ENCODE assay signal across 8 cellular contexts in genomic region chr9:114385412-114386181, GRCh38. TPM values are rescaled to one million over a fixed set of nuclear protein-coding genes. Genes with fewer than 3 reads are reported as not detected.
DNase-seq lines count a peak whose midpoint lies in the region; ATAC-seq and TF ChIP-seq lines count a peak whose summit lies in the region.

No MANE protein-coding gene starts in this region.

- peak overlapping the region; percentile 55 to 93 (median 88) for H3K27ac ChIP-seq in stomach

- no peaks in the 10 kb centered on the region for H3K9me3 Mint-ChIP-seq in HFFc6
- H3K9me3 Mint-ChIP-seq in activated CD8-positive, alpha-beta memory T cell treated with anti-CD3 and anti-CD28 coated beads, Interleukin-2, amount 10 ng/mL, durations not matched to agents 7 days and 5 days (ENCODE audit: low read depth): no peaks in the 10 kb centered on the region
- H3K9me3 Mint-ChIP-seq in natural killer cell: no peaks in the 10 kb centered on the region

- CTCF ChIA-PET in activated CD8-positive, alpha-beta memory T cell treated with anti-CD3 and anti-CD28 coated beads, Interleukin-2, amount 10 ng/mL, durations not matched to agents 7 days and 5 days (lab: Charles Lee): interaction anchor here (0.9 to 10.8 kb wide), 13 partner anchors 7 to 268 kb away, joined by 3 to 135 read pairs (median 7); no protein-coding TSS in a partner anchor

- intact Hi-C loops in natural killer cell (cut with micrococcal nuclease): loop anchor here (1.0 to 10.0 kb wide), 5 partner anchors 12 to 811 kb away; no protein-coding TSS in a partner anchor
- intact Hi-C loops in stomach (cut with DNase I; ENCODE audit: low total_unique reads): no loop called here

- H3K27me3 ChIP-seq in stomach: no peaks in the 10 kb centered on the region

- TF ChIP-seq POLR2A in stomach (IDR thresholded peaks at IDR 0.05): peak in 2 of 4 donors; percentile 12 to 18

- WGBS in stomach, 5 donors: 55 to 73% (median 59%) methylated on average over 9 to 11 of the region's 11 CpGs

- H3K36me3 Mint-ChIP-seq in HFFc6 (ENCODE audit: low read depth) (no peaks in the 10 kb centered on the region), natural killer cell (peaks cover 15% of the 10 kb centered on the region)
- peaks cover 92% of the 10 kb centered on the region for H3K36me3 Mint-ChIP-seq in activated CD8-positive, alpha-beta memory T cell treated with anti-CD3 and anti-CD28 coated beads, Interleukin-2, amount 10 ng/mL, durations not matched to agents 7 days and 5 days

- peak overlapping the region; percentile 96 for H3K27ac Mint-ChIP-seq in HFFc6
- H3K27ac Mint-ChIP-seq in activated CD8-positive, alpha-beta memory T cell treated with anti-CD3 and anti-CD28 coated beads, Interleukin-2, amount 10 ng/mL, durations not matched to agents 7 days and 5 days: peak overlapping the region; percentile 96
- peak overlapping the region; percentile 79 to 98 for H3K27ac Mint-ChIP-seq in natural killer cell

- H3K9me3 ChIP-seq in stomach: no peaks in the 10 kb centered on the region

- H3K4me3 ChIP-seq in epithelial cell of proximal tubule (ENCODE audit: low read depth, low read length): no peak overlapping the region
- H3K4me3 ChIP-seq in stomach: peak overlapping the region; percentile 16 to 63 (median 54)

- peak overlapping the region; percentile 93 for H3K4me3 Mint-ChIP-seq in HFFc6
- H3K4me3 Mint-ChIP-seq in activated CD8-positive, alpha-beta memory T cell treated with anti-CD3 and anti-CD28 coated beads, Interleukin-2, amount 10 ng/mL, durations not matched to agents 7 days and 5 days: peak overlapping the region; percentile 100
- H3K4me3 Mint-ChIP-seq in natural killer cell: peak overlapping the region; percentile 97

- TF ChIP-seq EP300 in stomach (IDR thresholded peaks at IDR 0.05): no peak

- ATAC-seq in activated CD8-positive, alpha-beta memory T cell treated with anti-CD3 and anti-CD28 coated beads, Interleukin-2, amount 10 ng/mL, durations not matched to agents 7 days and 5 days: peak; percentile 83
- peak; percentile 60 to 88 (median 74) for ATAC-seq in natural killer cell

- DNase-seq in GM04504 (ENCODE audit: low read depth) (peak; percentile 82), HFFc6 (peak; percentile 96), NCI-H69 (lab: John Stamatoyannopoulos, UW) (peak; percentile 23), epithelial cell of proximal tubule (ENCODE audit: low read depth) (no peak), natural killer cell (peak; percentile 87), stomach (peak; percentile 77), retina (no peak)
- DNase-seq in activated CD8-positive, alpha-beta memory T cell treated with anti-CD3 and anti-CD28 coated beads, Interleukin-2, amount 10 ng/mL, durations not matched to agents 7 days and 5 days: peak; percentile 97

- H3K27me3 Mint-ChIP-seq in HFFc6 (ENCODE audit: insufficient read depth): peaks cover 4% of the 10 kb centered on the region
- no peaks in the 10 kb centered on the region for H3K27me3 Mint-ChIP-seq in activated CD8-positive, alpha-beta memory T cell treated with anti-CD3 and anti-CD28 coated beads, Interleukin-2, amount 10 ng/mL, durations not matched to agents 7 days and 5 days
- no peaks in the 10 kb centered on the region for H3K27me3 Mint-ChIP-seq in natural killer cell (ENCODE audit: low read depth in 2 of 2)

- peaks cover 64 to 93% (median 84%) of the 10 kb centered on the region in 4 donors for H3K4me1 ChIP-seq in stomach

- no peak for TF ChIP-seq CTCF in HFFc6 (IDR thresholded peaks at IDR 0.05)
- peak; percentile 1 for TF ChIP-seq CTCF in epithelial cell of proximal tubule (conservative IDR thresholded peaks at IDR 0.05; ENCODE audit: low read depth, low read length)
- no peak for TF ChIP-seq CTCF in natural killer cell (IDR thresholded peaks at IDR 0.05)
- TF ChIP-seq CTCF in stomach (IDR thresholded peaks at IDR 0.05): no peak

- H3K36me3 ChIP-seq in stomach: peaks cover 4 to 15% (median 10%) of the 10 kb centered on the region in 4 donors

- H3K4me1 Mint-ChIP-seq in HFFc6 (ENCODE audit: low read depth) (peaks cover 68% of the 10 kb centered on the region), natural killer cell (peaks cover 88 to 94% of the 10 kb centered on the region in 2 donors)
- peaks cover 52% of the 10 kb centered on the region for H3K4me1 Mint-ChIP-seq in activated CD8-positive, alpha-beta memory T cell treated with anti-CD3 and anti-CD28 coated beads, Interleukin-2, amount 10 ng/mL, durations not matched to agents 7 days and 5 days

RNA-seq across cellular contexts. Expression of gene AKNA, which starts 2.2 kb away (rescaled TPM):
- 10 to 100 TPM in 4 of 6 experiments, 1 to 10 TPM in 2; 9.3 to 13.1 (median 11.5) TPM for total RNA-seq in HFFc6 (2021; fragmentation: NEBNext Ultra II Directional; extraction: Animal tissue kit (Norgen Biotek cat#: 25700))
- total RNA-seq in activated CD8-positive, alpha-beta memory T cell treated with anti-CD3 and anti-CD28 coated beads, Interleukin-2, amount 10 ng/mL, durations not matched to agents 7 days and 5 days: 100 to 1,000 TPM; 432 to 500 TPM
- total RNA-seq in epithelial cell of proximal tubule (14.6 and 20.4 TPM in 2 replicates), natural killer cell (100 to 1,000 TPM; 577 to 743 (median 676) TPM), stomach (10 to 100 TPM; 13.4 to 85.8 (median 31.0) TPM)
- polyA plus RNA-seq in stomach: 10 to 100 TPM; 12.2 to 13.6 (median 12.3) TPM

RNA-seq across cellular contexts. Expression of gene ORM2, which starts 55.9 kb away (rescaled TPM):
- not detected for total RNA-seq in HFFc6 (2021; fragmentation: NEBNext Ultra II Directional; extraction: Animal tissue kit (Norgen Biotek cat#: 25700))
- total RNA-seq in activated CD8-positive, alpha-beta memory T cell treated with anti-CD3 and anti-CD28 coated beads, Interleukin-2, amount 10 ng/mL, durations not matched to agents 7 days and 5 days: not detected
- total RNA-seq in epithelial cell of proximal tubule: not detected in 2 replicates
- not detected for total RNA-seq in natural killer cell
- 1 to 10 TPM in 2 of 5 donors, not detected in 3; 1.2 to 2.0 TPM for total RNA-seq in stomach
- 10 to 100 TPM in 1 of 3 donors, 1 to 10 TPM in 1, not detected in 1; 4.9 to 17.1 TPM for polyA plus RNA-seq in stomach

Comparison
In these comparisons a context has a peak if more than half of its experiments do, and no peak if none do; other contexts are left out.
1. DNase-seq: peak in GM04504 (single experiment), HFFc6 (single experiment), NCI-H69 (single experiment), activated CD8-positive, alpha-beta memory T cell treated with anti-CD3 and anti-CD28 coated beads, Interleukin-2, amount 10 ng/mL, durations not matched to agents 7 days and 5 days (single experiment), natural killer cell (single experiment) and stomach (single experiment); none in epithelial cell of proximal tubule (single experiment) and retina (single experiment).
2. RNA of gene AKNA, which starts 2.2 kb away (total RNA-seq): 577 to 743 TPM in natural killer cell and 432 to 500 TPM in activated CD8-positive, alpha-beta memory T cell treated with anti-CD3 and anti-CD28 coated beads, Interleukin-2, amount 10 ng/mL, durations not matched to agents 7 days and 5 days; 13.4 to 85.8 TPM in stomach, 14.6 to 20.4 TPM in epithelial cell of proximal tubule and 9.3 to 13.1 TPM in HFFc6; every median in the first group is over 4 times any median in the second.
3. Peak in every context shown above with its lines, with median percentiles within 50 percentile points of each other: H3K27ac Mint-ChIP-seq and H3K4me3 Mint-ChIP-seq.